ENCODE assay signal across 37 cellular contexts in genomic region chr19:15516363-15516762, GRCh38. TPM values are rescaled to one million over a fixed set of nuclear protein-coding genes. Genes with fewer than 3 reads are reported as not detected.
"Had no signal": no experiment of that assay in that cellular context is flagged by ENCODE, and none has a peak within 500 bp of the region (broad histone marks: within the 10 kb centered on the region; RNA-seq: fewer than 3 reads in every experiment).

No MANE protein-coding gene starts in this region.

- H3K27me3 Mint-ChIP-seq: T-helper 17 cell had no signal

- H3K27ac ChIP-seq: adrenal gland, cardiac muscle cell, neural progenitor cell, parathyroid adenoma, psoas muscle, sigmoid colon, thoracic aorta had no signal

- H3K4me1 Mint-ChIP-seq: brain, mesothelial cell of epicardium, neural progenitor cell had no signal

- H3K4me3 ChIP-seq: adrenal gland, cardiac muscle cell, neural progenitor cell, psoas muscle, sigmoid colon, thoracic aorta had no signal

- H3K27ac Mint-ChIP-seq: activated T-helper 1 cell treated with anti-CD3 and anti-CD28 coated beads, Interleukin-12 subunit alpha, Interleukin-12 subunit beta, Interleukin-2, Interleukin-4 antibody, amounts not matched to agents 30 ng/mL and 10 ng/mL and 1 ng/mL, durations not matched to agents 14 hours and 24 hours and 36 hours; brain; mesothelial cell of epicardium; naive B cell; neural progenitor cell; stimulated activated effector memory CD8-positive, alpha-beta T cell treated with anti-CD3 and anti-CD28 coated beads, Interleukin-12 subunit alpha, Interleukin-12 subunit beta, amount 100 ng/mL, for 72 hours; stimulated activated naive CD8-positive, alpha-beta T cell treated with anti-CD3 and anti-CD28 coated beads, Interleukin-15, Interleukin-2, amounts not matched to agents 100 ng/mL and 50 ng/mL, for 24 hours; T-helper 17 cell had no signal

- H3K4me3 Mint-ChIP-seq: activated T-helper 1 cell treated with anti-CD3 and anti-CD28 coated beads, Interleukin-12 subunit alpha, Interleukin-12 subunit beta, Interleukin-2, Interleukin-4 antibody, amounts not matched to agents 30 ng/mL and 10 ng/mL and 1 ng/mL, durations not matched to agents 14 hours and 24 hours and 36 hours; brain; effector memory CD8-positive, alpha-beta T cell; mesothelial cell of epicardium; naive B cell; neural progenitor cell; stimulated activated effector memory CD8-positive, alpha-beta T cell treated with anti-CD3 and anti-CD28 coated beads, Interleukin-12 subunit alpha, Interleukin-12 subunit beta, amount 100 ng/mL, for 72 hours; stimulated activated naive CD8-positive, alpha-beta T cell treated with anti-CD3 and anti-CD28 coated beads, Interleukin-15, Interleukin-2, amounts not matched to agents 100 ng/mL and 50 ng/mL, for 24 hours; T-helper 17 cell had no signal

- H3K9me3 ChIP-seq: adrenal gland, psoas muscle had no signal

- H3K27me3 ChIP-seq: adrenal gland, cardiac muscle cell, neural progenitor cell had no signal

- DNase-seq: activated CD4-positive, CD25-positive, alpha-beta regulatory T cell treated with anti-CD3 and anti-CD28 coated beads, Interleukin-2, amount 50 U/mL, for 72 hours; activated CD8-positive, alpha-beta memory T cell treated with anti-CD3 and anti-CD28 coated beads, Interleukin-2, amount 50 U/mL, for 4 hours; activated effector memory CD4-positive, alpha-beta T cell treated with anti-CD3 and anti-CD28 coated beads, Interleukin-2, amount 50 U/mL, for 16 hours; activated naive CD4-positive, alpha-beta T cell treated with anti-CD3 and anti-CD28 coated beads, Interleukin-2, amount 50 U/mL, for 16 hours; activated T-cell treated with anti-CD3 and anti-CD28 coated beads, Interleukin-2, amount 50 U/mL, for 1 hour; adrenal gland; aorta; cortex of kidney; effector memory CD8-positive, alpha-beta T cell; head of caudate nucleus; hippocampal formation; left colon; naive B cell; occipital lobe; psoas muscle; sigmoid colon; small intestine; stimulated activated CD4-positive, alpha-beta T cell treated with anti-CD3 and anti-CD28 coated beads, Interleukin-4, amount 100 ng/mL, for 24 hours; T-helper 17 cell; T1000; trophoblast cell had no signal

- H3K9me3 Mint-ChIP-seq: stimulated activated effector memory CD8-positive, alpha-beta T cell treated with anti-CD3 and anti-CD28 coated beads, Interleukin-12 subunit alpha, Interleukin-12 subunit beta, amount 100 ng/mL, for 72 hours had no signal

- H3K36me3 Mint-ChIP-seq: brain, neural progenitor cell had no signal

- H3K36me3 ChIP-seq: adrenal gland, cardiac muscle cell, neural progenitor cell, sigmoid colon, thoracic aorta had no signal

- ATAC-seq: effector memory CD8-positive, alpha-beta T cell; left colon; psoas muscle; stimulated activated effector memory CD8-positive, alpha-beta T cell treated with anti-CD3 and anti-CD28 coated beads, Interleukin-12 subunit alpha, Interleukin-12 subunit beta, amount 100 ng/mL, for 72 hours; T-helper 17 cell had no signal

- H3K4me1 ChIP-seq: adrenal gland, neural progenitor cell, parathyroid adenoma, psoas muscle, sigmoid colon had no signal

RNA-seq across cellular contexts. Expression of gene CYP4F22, which starts 8.0 kb away (rescaled TPM):
- total RNA-seq: activated T-helper 1 cell treated with anti-CD3 and anti-CD28 coated beads, Interleukin-12 subunit alpha, Interleukin-12 subunit beta, Interleukin-2, Interleukin-4 antibody, amounts not matched to agents 30 ng/mL and 10 ng/mL and 1 ng/mL, durations not matched to agents 14 hours and 24 hours and 36 hours; aorta; cardiac muscle cell; chondrocyte; endothelial cell of umbilical vein; fibroblast of lung; fibroblast of villous mesenchyme; left colon; mesothelial cell of epicardium; occipital lobe; sigmoid colon; thoracic aorta had no signal
- polyA plus RNA-seq: adrenal gland, aorta, cardiac muscle cell, endothelial cell of umbilical vein, fibroblast of lung had no signal

RNA-seq across cellular contexts. Expression of gene PGLYRP2, which starts 37.1 kb away (rescaled TPM):
- total RNA-seq: activated CD8-positive, alpha-beta memory T cell treated with anti-CD3 and anti-CD28 coated beads for 36 hours; activated T-helper 1 cell treated with anti-CD3 and anti-CD28 coated beads, Interleukin-12 subunit alpha, Interleukin-12 subunit beta, Interleukin-2, Interleukin-4 antibody, amounts not matched to agents 30 ng/mL and 10 ng/mL and 1 ng/mL, durations not matched to agents 14 hours and 24 hours and 36 hours; adrenal gland; aorta; cardiac muscle cell; chondrocyte; fibroblast of lung; fibroblast of villous mesenchyme; kidney; left colon; mesothelial cell of epicardium; occipital lobe; psoas muscle; sigmoid colon; subcutaneous adipose tissue; T-helper 17 cell; thoracic aorta had no signal
- polyA plus RNA-seq: adrenal gland, aorta, cardiac muscle cell, fibroblast of lung, psoas muscle had no signal

RNA-seq across cellular contexts. Expression of gene RASAL3, which starts 52.0 kb away (rescaled TPM):
- total RNA-seq: cardiac muscle cell, fibroblast of lung, fibroblast of villous mesenchyme, mesothelial cell of epicardium had no signal
- polyA plus RNA-seq: cardiac muscle cell, fibroblast of lung had no signal
